ENCODE assay signal across 1 cellular context in the genomic region with DNA sequence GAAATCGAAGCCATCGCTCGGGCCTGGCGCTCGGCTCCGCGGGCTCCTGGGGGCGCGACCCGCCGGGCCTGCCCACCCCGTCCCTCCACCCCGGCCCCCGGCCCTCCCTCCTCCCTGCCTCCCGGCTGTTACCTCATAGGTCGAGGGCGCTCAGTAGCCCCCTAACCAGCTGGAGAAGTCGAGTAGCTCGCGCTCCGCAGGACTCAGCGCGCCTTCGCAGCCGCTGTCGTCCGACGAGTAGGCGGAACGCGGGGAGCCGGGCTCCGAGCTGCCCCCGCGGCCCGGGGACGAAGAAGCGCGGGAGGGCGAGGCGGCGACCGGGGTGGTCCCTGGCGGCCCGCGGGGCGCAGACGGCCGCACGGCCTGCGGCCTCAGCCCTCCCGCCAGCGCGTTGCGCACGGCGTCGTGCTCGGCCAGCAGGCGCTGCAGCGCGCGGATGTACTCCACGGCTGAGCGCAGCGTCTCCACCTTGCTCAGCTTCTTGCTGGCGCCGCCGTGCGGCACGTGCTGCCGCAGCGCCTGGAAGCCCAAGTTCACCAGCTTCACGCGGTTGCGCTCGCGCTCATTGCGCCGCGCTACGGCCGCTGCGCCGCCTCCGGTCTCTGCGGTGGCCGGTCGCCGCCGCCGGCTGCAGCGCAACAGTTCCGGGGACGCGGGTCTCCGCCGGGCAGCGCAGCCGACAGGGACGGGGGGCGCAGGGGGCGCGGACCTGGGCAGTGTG.
TF ChIP-seq lines count a peak whose summit lies in the region.

No MANE protein-coding gene starts in this region.

TF ChIP-seq in WTC11, 78 proteins besides CTCF, POLR2A, EP300 and RAD21 (continued from another document):
- TF ChIP-seq ZNF671 (CRISPR knock-in tag; IDR thresholded peaks at IDR 0.05): no peak
- TF ChIP-seq ZNF396 (CRISPR knock-in tag; IDR thresholded peaks at IDR 0.05; ENCODE audit: borderline replicate concordance): no peak
- TF ChIP-seq, protein P1, sequence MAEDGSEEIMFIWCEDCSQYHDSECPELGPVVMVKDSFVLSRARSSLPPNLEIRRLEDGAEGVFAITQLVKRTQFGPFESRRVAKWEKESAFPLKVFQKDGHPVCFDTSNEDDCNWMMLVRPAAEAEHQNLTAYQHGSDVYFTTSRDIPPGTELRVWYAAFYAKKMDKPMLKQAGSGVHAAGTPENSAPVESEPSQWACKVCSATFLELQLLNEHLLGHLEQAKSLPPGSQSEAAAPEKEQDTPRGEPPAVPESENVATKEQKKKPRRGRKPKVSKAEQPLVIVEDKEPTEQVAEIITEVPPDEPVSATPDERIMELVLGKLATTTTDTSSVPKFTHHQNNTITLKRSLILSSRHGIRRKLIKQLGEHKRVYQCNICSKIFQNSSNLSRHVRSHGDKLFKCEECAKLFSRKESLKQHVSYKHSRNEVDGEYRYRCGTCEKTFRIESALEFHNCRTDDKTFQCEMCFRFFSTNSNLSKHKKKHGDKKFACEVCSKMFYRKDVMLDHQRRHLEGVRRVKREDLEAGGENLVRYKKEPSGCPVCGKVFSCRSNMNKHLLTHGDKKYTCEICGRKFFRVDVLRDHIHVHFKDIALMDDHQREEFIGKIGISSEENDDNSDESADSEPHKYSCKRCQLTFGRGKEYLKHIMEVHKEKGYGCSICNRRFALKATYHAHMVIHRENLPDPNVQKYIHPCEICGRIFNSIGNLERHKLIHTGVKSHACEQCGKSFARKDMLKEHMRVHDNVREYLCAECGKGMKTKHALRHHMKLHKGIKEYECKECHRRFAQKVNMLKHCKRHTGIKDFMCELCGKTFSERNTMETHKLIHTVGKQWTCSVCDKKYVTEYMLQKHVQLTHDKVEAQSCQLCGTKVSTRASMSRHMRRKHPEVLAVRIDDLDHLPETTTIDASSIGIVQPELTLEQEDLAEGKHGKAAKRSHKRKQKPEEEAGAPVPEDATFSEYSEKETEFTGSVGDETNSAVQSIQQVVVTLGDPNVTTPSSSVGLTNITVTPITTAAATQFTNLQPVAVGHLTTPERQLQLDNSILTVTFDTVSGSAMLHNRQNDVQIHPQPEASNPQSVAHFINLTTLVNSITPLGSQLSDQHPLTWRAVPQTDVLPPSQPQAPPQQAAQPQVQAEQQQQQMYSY (CRISPR knock-in tag; IDR thresholded peaks at IDR 0.05): peak; percentile 87
- TF ChIP-seq ZNF423 (CRISPR knock-in tag; IDR thresholded peaks at IDR 0.05): 0 out of 2 replicates have a peak, but pooled peaks have one; percentile 8
- 0 out of 2 replicates have a peak, but pooled peaks have one; percentile 89 for TF ChIP-seq NR3C1 (CRISPR knock-in tag; conservative IDR thresholded peaks at IDR 0.05; ENCODE audit: low read depth)
- peak; percentile 94 for TF ChIP-seq ELF4 (CRISPR knock-in tag; IDR thresholded peaks at IDR 0.05; ENCODE audit: low read depth)
- peak; percentile 99 for TF ChIP-seq KAT7 (CRISPR knock-in tag; IDR thresholded peaks at IDR 0.05; ENCODE audit: borderline replicate concordance)
- TF ChIP-seq, protein P2, sequence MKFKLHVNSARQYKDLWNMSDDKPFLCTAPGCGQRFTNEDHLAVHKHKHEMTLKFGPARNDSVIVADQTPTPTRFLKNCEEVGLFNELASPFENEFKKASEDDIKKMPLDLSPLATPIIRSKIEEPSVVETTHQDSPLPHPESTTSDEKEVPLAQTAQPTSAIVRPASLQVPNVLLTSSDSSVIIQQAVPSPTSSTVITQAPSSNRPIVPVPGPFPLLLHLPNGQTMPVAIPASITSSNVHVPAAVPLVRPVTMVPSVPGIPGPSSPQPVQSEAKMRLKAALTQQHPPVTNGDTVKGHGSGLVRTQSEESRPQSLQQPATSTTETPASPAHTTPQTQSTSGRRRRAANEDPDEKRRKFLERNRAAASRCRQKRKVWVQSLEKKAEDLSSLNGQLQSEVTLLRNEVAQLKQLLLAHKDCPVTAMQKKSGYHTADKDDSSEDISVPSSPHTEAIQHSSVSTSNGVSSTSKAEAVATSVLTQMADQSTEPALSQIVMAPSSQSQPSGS (CRISPR knock-in tag; IDR thresholded peaks at IDR 0.05; ENCODE audit: borderline replicate concordance, low read depth): peak; percentile 86
- TF ChIP-seq FOXP1 (CRISPR knock-in tag; IDR thresholded peaks at IDR 0.05; ENCODE audit: borderline replicate concordance): peak; percentile 100
- TF ChIP-seq, protein P3, sequence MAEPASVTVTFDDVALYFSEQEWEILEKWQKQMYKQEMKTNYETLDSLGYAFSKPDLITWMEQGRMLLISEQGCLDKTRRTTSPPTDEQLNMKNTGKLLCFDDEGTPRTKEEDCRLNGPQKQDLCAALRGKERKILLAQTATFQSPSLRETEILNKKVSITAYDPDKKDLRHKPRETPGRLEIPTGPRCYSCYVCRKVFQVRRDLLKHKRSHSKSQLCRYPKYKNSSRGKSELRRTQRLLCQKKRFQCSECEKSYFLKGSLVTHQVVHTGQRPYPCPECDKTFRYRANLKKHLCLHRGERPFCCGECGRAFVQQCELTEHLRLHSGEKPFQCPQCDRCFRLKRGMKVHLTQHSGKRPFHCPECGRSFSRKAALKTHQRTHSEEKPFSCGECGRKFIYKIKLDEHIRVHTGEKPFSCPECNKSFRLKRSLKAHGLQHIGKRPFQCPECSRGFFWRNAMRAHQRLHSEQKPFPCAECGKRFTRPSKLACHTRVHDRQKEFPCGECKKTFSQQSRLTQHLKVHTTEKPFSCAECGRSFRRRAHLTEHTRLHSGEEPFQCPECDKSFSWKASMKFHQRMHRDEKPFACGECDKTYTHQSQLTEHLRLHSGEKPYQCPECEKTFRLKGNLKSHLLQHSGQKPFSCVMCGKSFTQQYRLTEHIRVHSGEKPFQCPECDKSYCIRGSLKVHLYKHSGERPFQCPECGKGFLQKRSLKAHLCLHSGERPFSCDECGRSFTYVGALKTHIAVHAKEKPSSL (CRISPR knock-in tag; conservative IDR thresholded peaks at IDR 0.05): no peak
- TF ChIP-seq ZNF232 (CRISPR knock-in tag; IDR thresholded peaks at IDR 0.05): peak; percentile 99
- TF ChIP-seq GABPB1 (CRISPR knock-in tag; IDR thresholded peaks at IDR 0.05): no peak
- TF ChIP-seq, protein P4, sequence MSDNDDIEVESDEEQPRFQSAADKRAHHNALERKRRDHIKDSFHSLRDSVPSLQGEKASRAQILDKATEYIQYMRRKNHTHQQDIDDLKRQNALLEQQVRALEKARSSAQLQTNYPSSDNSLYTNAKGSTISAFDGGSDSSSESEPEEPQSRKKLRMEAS (CRISPR knock-in tag; IDR thresholded peaks at IDR 0.05): peak; percentile 98
- TF ChIP-seq, protein P5, sequence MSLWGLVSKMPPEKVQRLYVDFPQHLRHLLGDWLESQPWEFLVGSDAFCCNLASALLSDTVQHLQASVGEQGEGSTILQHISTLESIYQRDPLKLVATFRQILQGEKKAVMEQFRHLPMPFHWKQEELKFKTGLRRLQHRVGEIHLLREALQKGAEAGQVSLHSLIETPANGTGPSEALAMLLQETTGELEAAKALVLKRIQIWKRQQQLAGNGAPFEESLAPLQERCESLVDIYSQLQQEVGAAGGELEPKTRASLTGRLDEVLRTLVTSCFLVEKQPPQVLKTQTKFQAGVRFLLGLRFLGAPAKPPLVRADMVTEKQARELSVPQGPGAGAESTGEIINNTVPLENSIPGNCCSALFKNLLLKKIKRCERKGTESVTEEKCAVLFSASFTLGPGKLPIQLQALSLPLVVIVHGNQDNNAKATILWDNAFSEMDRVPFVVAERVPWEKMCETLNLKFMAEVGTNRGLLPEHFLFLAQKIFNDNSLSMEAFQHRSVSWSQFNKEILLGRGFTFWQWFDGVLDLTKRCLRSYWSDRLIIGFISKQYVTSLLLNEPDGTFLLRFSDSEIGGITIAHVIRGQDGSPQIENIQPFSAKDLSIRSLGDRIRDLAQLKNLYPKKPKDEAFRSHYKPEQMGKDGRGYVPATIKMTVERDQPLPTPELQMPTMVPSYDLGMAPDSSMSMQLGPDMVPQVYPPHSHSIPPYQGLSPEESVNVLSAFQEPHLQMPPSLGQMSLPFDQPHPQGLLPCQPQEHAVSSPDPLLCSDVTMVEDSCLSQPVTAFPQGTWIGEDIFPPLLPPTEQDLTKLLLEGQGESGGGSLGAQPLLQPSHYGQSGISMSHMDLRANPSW (CRISPR knock-in tag; conservative IDR thresholded peaks at IDR 0.05; ENCODE audit: low read depth): 0 out of 2 replicates have a peak, but pooled peaks have one; percentile 30
TF ChIP-seq in WTC11: peak in this region for 55.
